ENCODE assay signal across 14 cellular contexts in the genomic region with DNA sequence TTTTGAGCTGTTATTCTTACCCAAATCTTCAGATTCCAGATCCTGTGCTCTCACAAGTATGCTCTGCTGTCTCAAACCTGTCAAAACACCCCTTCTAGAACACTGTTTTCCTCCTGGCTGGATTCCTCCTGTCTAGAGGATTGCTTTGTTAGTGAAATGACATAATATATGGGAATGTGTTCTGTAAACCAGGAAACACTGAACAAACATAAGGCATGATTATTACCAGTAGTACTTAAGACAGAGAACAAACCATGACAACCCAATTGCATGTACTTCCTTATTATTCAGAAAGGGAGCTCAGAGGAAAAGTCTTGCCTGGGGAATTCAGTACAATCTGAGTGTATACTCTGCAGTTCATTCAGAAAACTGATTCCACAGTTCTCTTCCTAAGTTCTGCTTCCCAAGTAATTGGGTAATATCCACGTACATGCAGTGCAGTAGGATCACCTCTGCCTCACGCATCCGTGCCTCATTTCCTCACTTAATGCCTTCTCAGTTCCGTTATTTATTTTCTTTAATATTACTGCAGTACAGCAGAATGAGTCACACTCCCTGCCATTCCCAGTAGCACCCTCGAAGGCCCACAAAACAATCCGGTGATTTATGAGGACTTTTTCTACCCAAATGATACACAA.
DNase-seq lines count a peak whose midpoint lies in the region; ATAC-seq and TF ChIP-seq lines count a peak whose summit lies in the region.
"Had no signal": no experiment of that assay in that cellular context is flagged by ENCODE, and none has a peak within 500 bp of the region (broad histone marks: within the 10 kb centered on the region; RNA-seq: fewer than 3 reads in every experiment).

No MANE protein-coding gene starts in this region.

- no peaks in the 10 kb centered on the region for H3K9me3 ChIP-seq in mucosa of descending colon
- H3K9me3 ChIP-seq: testis had no signal

- no peaks in the 10 kb centered on the region for H3K36me3 ChIP-seq in mucosa of descending colon (ENCODE audit: low read depth)

- no peaks in the 10 kb centered on the region for H3K4me1 ChIP-seq in mucosa of descending colon (ENCODE audit: low read depth)
- H3K4me1 ChIP-seq: testis had no signal

- intact Hi-C loops in mucosa of descending colon (cut with DNase I, micrococcal nuclease), result no loop called here

- peak; percentile 94 for ATAC-seq in mucosa of descending colon
- ATAC-seq in GM18498 (IDR thresholded peaks at IDR 0.05; ENCODE audit: unreplicated experiment), result no peak

- no peak for TF ChIP-seq CTCF in mucosa of descending colon (IDR thresholded peaks at IDR 0.05)

- no peak overlapping the region for H3K4me3 ChIP-seq in mucosa of descending colon
- H3K4me3 ChIP-seq: testis had no signal

- peak; percentile 28 for DNase-seq in AG08395 (ENCODE audit: low spot score)
- DNase-seq in M059J (ENCODE audit: low read depth), result peak; percentile 97
- peak; percentile 62 for DNase-seq in dedifferentiated amniotic fluid mesenchymal stem cell (ENCODE audit: extremely low spot score)
- peak in 1 of 3 donors; percentile 9 for DNase-seq in mucosa of descending colon
- no peak for DNase-seq in stimulated activated CD4-positive, alpha-beta T cell treated with anti-CD3 and anti-CD28 coated beads, Interleukin-4, amount 100 ng/mL, for 24 hours
- DNase-seq in activated CD4-positive, alpha-beta T cell treated with anti-CD3 and anti-CD28 coated beads for 1 hour, result no peak
- DNase-seq in iPS-NIHi11 (ENCODE audit: low spot score), result no peak
- DNase-seq: activated CD4-positive, alpha-beta T cell treated with anti-CD3 and anti-CD28 coated beads, Interleukin-2, amount 50 U/mL, for 4 hours; CD4-positive, alpha-beta T cell; central memory CD4-positive, alpha-beta T cell; kidney; stimulated activated CD4-positive, alpha-beta T cell treated with anti-CD3 and anti-CD28 coated beads, Interleukin-15, amount 100 ng/mL, for 24 hours; testis had no signal

Comparison
In these comparisons a context has a peak if more than half of its experiments do, and no peak if none do; other contexts are left out.
1. DNase-seq: peak in AG08395 (single experiment), M059J (single experiment) and dedifferentiated amniotic fluid mesenchymal stem cell (single experiment); none in stimulated activated CD4-positive, alpha-beta T cell treated with anti-CD3 and anti-CD28 coated beads, Interleukin-4, amount 100 ng/mL, for 24 hours (single experiment), activated CD4-positive, alpha-beta T cell treated with anti-CD3 and anti-CD28 coated beads for 1 hour (single experiment) and iPS-NIHi11 (single experiment).